In the genomic region with DNA sequence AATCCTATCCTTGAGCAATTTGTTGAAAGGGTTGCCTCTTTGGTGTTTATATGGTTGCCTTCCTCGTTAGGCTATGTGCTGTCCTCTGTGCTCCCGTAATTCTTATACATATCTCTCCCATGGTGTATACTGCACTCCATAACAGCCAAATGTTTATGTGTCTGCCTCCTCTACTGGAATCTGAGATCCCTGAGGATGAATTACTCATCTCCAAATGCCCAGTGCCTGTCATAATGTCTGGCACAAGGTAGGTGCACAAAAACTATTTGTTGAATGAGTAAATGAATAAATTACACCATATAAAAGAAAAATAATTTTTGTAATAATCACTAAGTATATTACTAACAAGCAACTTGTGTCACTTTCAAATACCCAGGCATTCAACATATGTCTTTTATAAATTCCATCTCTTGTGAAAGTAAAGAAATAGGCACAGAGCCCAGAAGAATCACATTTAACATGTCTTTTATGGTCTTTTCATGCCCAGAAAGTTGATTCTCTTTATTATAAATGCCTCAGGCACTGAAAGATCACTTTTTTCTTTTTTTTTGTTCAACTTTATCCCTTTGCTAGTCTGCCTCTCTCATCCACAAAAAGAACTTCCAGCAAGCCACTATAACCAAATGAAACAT, we compare ENCODE assay signal across 18 cellular contexts.
DNase-seq lines count a peak whose midpoint lies in the region; ATAC-seq and TF ChIP-seq lines count a peak whose summit lies in the region.
"Had no signal": no experiment of that assay in that cellular context is flagged by ENCODE, and none has a peak within 500 bp of the region (broad histone marks: within the 10 kb centered on the region; RNA-seq: fewer than 3 reads in every experiment).

No MANE protein-coding gene starts in this region.

- H3K4me1 ChIP-seq in body of pancreas (no peaks in the 10 kb centered on the region), MM.1S (ENCODE audit: low read length) (no peaks in the 10 kb centered on the region)

- H3K27me3 ChIP-seq in body of pancreas (no peaks in the 10 kb centered on the region), MM.1S (replicated peaks; ENCODE audit: insufficient read depth, low read length) (no peaks in the 10 kb centered on the region)

- H3K27ac Mint-ChIP-seq in chondrocyte (ENCODE audit: unreplicated experiment) (peak overlapping the region; percentile 52), T-helper 17 cell (no peak overlapping the region)

- peaks cover 1% of the 10 kb centered on the region for H3K36me3 Mint-ChIP-seq in chondrocyte (ENCODE audit: low read depth)
- H3K36me3 Mint-ChIP-seq in T-helper 17 cell (ENCODE audit: low read depth), result no peaks in the 10 kb centered on the region

- H3K27me3 Mint-ChIP-seq in chondrocyte (ENCODE audit: low read depth), result no peaks in the 10 kb centered on the region
- no peaks in the 10 kb centered on the region for H3K27me3 Mint-ChIP-seq in T-helper 17 cell

- H4K20me1 ChIP-seq in MM.1S (ENCODE audit: insufficient read depth, low read length), result no peaks in the 10 kb centered on the region

- TF ChIP-seq POLR2A in body of pancreas (IDR thresholded peaks at IDR 0.05), result no peak

- H3K9me3 ChIP-seq in body of pancreas (no peaks in the 10 kb centered on the region), MM.1S (replicated peaks; ENCODE audit: insufficient read depth, low read length) (no peaks in the 10 kb centered on the region), T-helper 17 cell (ENCODE audit: control insufficient read depth, low read length, poor library complexity, severe bottlenecking) (no peaks in the 10 kb centered on the region)
- H3K9me3 ChIP-seq: SK-N-SH had no signal

- no peak overlapping the region for H3K4me2 ChIP-seq in MM.1S (ENCODE audit: low read depth, low read length)
- H3K4me2 ChIP-seq: SK-N-SH had no signal

- 81 to 90% methylated on average over 2 of the region's 2 CpGs for WGBS in body of pancreas, 2 donors

- H3K9me3 Mint-ChIP-seq in chondrocyte (ENCODE audit: low read depth), result no peaks in the 10 kb centered on the region

- H3K27ac ChIP-seq in body of pancreas, result no peak overlapping the region
- H3K27ac ChIP-seq in MM.1S (ENCODE audit: low read length), result no peak overlapping the region
- H3K27ac ChIP-seq: C4-2B, GM23248, HL-60 had no signal

- no peak for TF ChIP-seq CTCF in AG09309 (IDR thresholded peaks at IDR 0.05; ENCODE audit: control insufficient read depth, insufficient read depth, low read depth, low read length, missing control alignments)
- TF ChIP-seq CTCF in chondrocyte (IDR thresholded peaks at IDR 0.05), result no peak
- TF ChIP-seq CTCF in body of pancreas (IDR thresholded peaks at IDR 0.05), result no peak
- no peak for TF ChIP-seq CTCF in MM.1S (IDR thresholded peaks at IDR 0.05; ENCODE audit: low read length)

- no peaks in the 10 kb centered on the region for H3K9me2 ChIP-seq in MM.1S (replicated peaks; ENCODE audit: insufficient read depth, low read length)
- H3K9me2 ChIP-seq: SK-N-SH had no signal

- H3K4me3 Mint-ChIP-seq in chondrocyte (ENCODE audit: unreplicated experiment), result no peak overlapping the region
- H3K4me3 Mint-ChIP-seq in T-helper 17 cell, result no peak overlapping the region

- peak; percentile 4 for DNase-seq in AG09309 (ENCODE audit: low read depth)
- peak; percentile 4 for DNase-seq in LHCN-M2 (ENCODE audit: low read depth)
- no peak for DNase-seq in chondrocyte (ENCODE audit: low spot score)
- peak; percentile 9 for DNase-seq in kidney tubule cell (ENCODE audit: low spot score)
- no peak for DNase-seq in body of pancreas
- no peak for DNase-seq in MM.1S
- no peak for DNase-seq in T-helper 17 cell
- DNase-seq: GM23248, HCEC 1CT, NCI-H1436, NCI-H2081, NCI-H510A treated with DMSO at 0.1 percent for 48 hours, SK-N-SH had no signal

- ATAC-seq in body of pancreas (no peak), T-helper 17 cell (no peak), GM21619 (IDR thresholded peaks at IDR 0.05; ENCODE audit: unreplicated experiment) (no peak)
- ATAC-seq: Panc1, Right ventricle myocardium inferior had no signal

- H3K36me3 ChIP-seq in body of pancreas (replicated peaks in 1 of 2; ENCODE audit: insufficient read depth in 1 of 2, low read depth in 2 of 2) (no peaks in the 10 kb centered on the region), MM.1S (replicated peaks; ENCODE audit: insufficient read depth, low read length) (no peaks in the 10 kb centered on the region)

- intact Hi-C loops in body of pancreas (cut with DNase I), result no loop called here

- H3F3A ChIP-seq in MM.1S (ENCODE audit: insufficient read depth, low read length), result no peaks in the 10 kb centered on the region

- H3K4me1 Mint-ChIP-seq in chondrocyte (ENCODE audit: low read depth) (peaks cover 23% of the 10 kb centered on the region), T-helper 17 cell (no peaks in the 10 kb centered on the region)

- no peaks in the 10 kb centered on the region for H3K79me2 ChIP-seq in MM.1S (ENCODE audit: low read length)

- H2AFZ ChIP-seq in MM.1S (ENCODE audit: low read length), result no peak overlapping the region
- H2AFZ ChIP-seq: GM23248 had no signal

- no peak overlapping the region for H3K4me3 ChIP-seq in AG09309 (ENCODE audit: control insufficient read depth, low read depth, low read length)
- H3K4me3 ChIP-seq in body of pancreas, result no peak overlapping the region
- H3K4me3 ChIP-seq in MM.1S (ENCODE audit: low read length), result no peak overlapping the region
- H3K4me3 ChIP-seq: GM23248 had no signal

- H3K9ac ChIP-seq in MM.1S (ENCODE audit: low read length), result no peak overlapping the region
- H3K9ac ChIP-seq: GM23248, SK-N-SH had no signal

Comparison
In these comparisons a context has a peak if more than half of its experiments do, and no peak if none do; other contexts are left out.
1. DNase-seq: peak in AG09309 (single experiment), LHCN-M2 (single experiment) and kidney tubule cell (single experiment); none in chondrocyte (single experiment), body of pancreas (0 of 4), MM.1S (single experiment) and T-helper 17 cell (0 of 3).